Comparison of ENCODE assay signal across 1 cellular context in the genomic region with DNA sequence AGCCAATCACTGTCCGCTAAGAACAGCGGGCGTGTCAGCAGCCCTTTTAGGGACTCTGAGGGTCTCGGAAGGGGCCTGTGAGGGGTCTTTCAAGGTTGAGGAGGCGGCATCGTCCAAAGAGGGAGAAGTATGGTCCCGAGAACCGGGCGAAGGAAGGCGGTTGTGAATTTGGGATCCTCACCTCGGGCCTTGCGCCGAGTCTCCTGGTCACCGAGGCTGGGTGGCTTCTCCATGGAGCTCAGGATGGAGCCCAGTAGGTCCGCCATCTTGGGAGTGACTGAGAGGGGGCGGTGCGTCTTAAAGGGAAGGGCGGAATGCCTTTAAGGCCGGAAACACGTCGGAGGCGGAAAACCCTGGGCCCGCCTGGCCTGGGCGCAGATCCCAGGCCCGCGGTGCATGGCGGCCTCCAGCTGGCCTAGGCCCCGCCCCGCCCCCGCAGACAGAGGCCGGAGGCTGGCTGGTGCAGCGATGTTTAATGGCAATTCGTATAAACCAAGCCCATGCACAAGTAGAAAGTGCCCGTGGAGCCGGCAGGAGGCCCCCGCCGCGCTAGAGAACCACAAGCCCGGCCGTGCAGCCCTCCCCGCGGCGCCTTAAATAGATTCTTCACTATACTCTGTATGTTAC.
TF ChIP-seq lines count a peak whose summit lies in the region.

A gene with protein sequence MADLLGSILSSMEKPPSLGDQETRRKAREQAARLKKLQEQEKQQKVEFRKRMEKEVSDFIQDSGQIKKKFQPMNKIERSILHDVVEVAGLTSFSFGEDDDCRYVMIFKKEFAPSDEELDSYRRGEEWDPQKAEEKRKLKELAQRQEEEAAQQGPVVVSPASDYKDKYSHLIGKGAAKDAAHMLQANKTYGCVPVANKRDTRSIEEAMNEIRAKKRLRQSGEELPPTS (minus strand): TSS at position 279 of the 627 bp plus-strand sequence. CDS start 13 bp downstream, at position 266.

TF ChIP-seq in HepG2, 621 proteins besides CTCF, POLR2A, EP300 and RAD21 (continued from another document and continues in another):
- TF ChIP-seq, protein P1, sequence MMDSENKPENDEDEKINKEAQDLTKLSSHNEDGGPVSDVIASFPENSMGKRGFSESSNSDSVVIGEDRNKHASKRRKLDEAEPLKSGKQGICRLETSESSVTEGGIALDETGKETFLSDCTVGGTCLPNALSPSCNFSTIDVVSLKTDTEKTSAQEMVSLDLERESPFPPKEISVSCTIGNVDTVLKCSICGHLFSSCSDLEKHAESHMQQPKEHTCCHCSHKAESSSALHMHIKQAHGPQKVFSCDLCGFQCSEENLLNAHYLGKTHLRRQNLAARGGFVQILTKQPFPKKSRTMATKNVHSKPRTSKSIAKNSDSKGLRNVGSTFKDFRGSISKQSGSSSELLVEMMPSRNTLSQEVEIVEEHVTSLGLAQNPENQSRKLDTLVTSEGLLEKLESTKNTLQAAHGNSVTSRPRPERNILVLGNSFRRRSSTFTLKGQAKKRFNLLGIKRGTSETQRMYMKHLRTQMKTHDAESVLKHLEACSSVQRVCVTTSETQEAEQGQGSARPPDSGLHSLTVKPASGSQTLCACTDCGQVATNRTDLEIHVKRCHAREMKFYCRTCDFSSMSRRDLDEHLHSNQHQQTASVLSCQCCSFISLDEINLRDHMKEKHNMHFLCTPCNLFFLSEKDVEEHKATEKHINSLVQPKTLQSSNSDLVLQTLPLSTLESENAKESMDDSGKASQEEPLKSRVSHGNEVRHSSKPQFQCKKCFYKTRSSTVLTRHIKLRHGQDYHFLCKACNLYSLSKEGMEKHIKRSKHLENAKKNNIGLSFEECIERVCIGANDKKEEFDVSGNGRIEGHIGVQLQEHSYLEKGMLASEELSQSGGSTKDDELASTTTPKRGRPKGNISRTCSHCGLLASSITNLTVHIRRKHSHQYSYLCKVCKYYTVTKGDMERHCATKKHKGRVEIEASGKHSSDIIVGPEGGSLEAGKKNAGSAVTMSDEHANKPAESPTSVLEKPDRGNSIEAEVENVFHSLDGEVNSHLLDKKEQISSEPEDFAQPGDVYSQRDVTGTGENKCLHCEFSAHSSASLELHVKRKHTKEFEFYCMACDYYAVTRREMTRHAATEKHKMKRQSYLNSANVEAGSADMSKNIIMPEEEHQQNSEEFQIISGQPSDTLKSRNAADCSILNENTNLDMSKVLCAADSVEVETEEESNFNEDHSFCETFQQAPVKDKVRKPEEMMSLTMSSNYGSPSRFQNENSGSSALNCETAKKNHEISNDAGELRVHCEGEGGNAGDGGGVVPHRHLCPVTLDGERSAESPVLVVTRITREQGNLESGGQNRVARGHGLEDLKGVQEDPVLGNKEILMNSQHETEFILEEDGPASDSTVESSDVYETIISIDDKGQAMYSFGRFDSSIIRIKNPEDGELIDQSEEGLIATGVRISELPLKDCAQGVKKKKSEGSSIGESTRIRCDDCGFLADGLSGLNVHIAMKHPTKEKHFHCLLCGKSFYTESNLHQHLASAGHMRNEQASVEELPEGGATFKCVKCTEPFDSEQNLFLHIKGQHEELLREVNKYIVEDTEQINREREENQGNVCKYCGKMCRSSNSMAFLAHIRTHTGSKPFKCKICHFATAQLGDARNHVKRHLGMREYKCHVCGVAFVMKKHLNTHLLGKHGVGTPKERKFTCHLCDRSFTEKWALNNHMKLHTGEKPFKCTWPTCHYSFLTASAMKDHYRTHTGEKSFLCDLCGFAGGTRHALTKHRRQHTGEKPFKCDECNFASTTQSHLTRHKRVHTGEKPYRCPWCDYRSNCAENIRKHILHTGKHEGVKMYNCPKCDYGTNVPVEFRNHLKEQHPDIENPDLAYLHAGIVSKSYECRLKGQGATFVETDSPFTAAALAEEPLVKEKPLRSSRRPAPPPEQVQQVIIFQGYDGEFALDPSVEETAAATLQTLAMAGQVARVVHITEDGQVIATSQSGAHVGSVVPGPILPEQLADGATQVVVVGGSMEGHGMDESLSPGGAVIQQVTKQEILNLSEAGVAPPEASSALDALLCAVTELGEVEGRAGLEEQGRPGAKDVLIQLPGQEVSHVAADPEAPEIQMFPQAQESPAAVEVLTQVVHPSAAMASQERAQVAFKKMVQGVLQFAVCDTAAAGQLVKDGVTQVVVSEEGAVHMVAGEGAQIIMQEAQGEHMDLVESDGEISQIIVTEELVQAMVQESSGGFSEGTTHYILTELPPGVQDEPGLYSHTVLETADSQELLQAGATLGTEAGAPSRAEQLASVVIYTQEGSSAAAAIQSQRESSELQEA (CRISPR knock-in tag; IDR thresholded peaks at IDR 0.05; ENCODE audit: not compliant biosample characterization) = peak; percentile 23
- TF ChIP-seq ZNF777 (CRISPR knock-in tag; IDR thresholded peaks at IDR 0.05) = no peak
- peak; percentile 95 for TF ChIP-seq SPEN (CRISPR knock-in tag; IDR thresholded peaks at IDR 0.05; ENCODE audit: low read depth)
- TF ChIP-seq, protein P2, sequence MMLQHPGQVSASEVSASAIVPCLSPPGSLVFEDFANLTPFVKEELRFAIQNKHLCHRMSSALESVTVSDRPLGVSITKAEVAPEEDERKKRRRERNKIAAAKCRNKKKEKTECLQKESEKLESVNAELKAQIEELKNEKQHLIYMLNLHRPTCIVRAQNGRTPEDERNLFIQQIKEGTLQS (CRISPR knock-in tag; IDR thresholded peaks at IDR 0.05) = 0 out of 2 replicates have a peak, but pooled peaks have one; percentile 32
- TF ChIP-seq, protein P3, sequence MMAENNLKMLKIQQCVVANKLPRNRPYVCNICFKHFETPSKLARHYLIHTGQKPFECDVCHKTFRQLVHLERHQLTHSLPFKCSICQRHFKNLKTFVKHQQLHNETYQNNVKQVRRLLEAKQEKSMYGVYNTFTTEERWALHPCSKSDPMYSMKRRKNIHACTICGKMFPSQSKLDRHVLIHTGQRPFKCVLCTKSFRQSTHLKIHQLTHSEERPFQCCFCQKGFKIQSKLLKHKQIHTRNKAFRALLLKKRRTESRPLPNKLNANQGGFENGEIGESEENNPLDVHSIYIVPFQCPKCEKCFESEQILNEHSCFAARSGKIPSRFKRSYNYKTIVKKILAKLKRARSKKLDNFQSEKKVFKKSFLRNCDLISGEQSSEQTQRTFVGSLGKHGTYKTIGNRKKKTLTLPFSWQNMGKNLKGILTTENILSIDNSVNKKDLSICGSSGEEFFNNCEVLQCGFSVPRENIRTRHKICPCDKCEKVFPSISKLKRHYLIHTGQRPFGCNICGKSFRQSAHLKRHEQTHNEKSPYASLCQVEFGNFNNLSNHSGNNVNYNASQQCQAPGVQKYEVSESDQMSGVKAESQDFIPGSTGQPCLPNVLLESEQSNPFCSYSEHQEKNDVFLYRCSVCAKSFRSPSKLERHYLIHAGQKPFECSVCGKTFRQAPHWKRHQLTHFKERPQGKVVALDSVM (CRISPR knock-in tag; IDR thresholded peaks at IDR 0.05) = peak; percentile 88
- TF ChIP-seq MXD4 (CRISPR knock-in tag; IDR thresholded peaks at IDR 0.05) = no peak
- 0 out of 2 replicates have a peak, but pooled peaks have one; percentile 3 for TF ChIP-seq ELF1 (CRISPR knock-in tag; IDR thresholded peaks at IDR 0.05)
- TF ChIP-seq, protein P4, sequence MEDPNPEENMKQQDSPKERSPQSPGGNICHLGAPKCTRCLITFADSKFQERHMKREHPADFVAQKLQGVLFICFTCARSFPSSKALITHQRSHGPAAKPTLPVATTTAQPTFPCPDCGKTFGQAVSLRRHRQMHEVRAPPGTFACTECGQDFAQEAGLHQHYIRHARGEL (CRISPR knock-in tag; IDR thresholded peaks at IDR 0.05) = no peak
- no peak for TF ChIP-seq RORA (CRISPR knock-in tag; IDR thresholded peaks at IDR 0.05)
- TF ChIP-seq, protein P5, sequence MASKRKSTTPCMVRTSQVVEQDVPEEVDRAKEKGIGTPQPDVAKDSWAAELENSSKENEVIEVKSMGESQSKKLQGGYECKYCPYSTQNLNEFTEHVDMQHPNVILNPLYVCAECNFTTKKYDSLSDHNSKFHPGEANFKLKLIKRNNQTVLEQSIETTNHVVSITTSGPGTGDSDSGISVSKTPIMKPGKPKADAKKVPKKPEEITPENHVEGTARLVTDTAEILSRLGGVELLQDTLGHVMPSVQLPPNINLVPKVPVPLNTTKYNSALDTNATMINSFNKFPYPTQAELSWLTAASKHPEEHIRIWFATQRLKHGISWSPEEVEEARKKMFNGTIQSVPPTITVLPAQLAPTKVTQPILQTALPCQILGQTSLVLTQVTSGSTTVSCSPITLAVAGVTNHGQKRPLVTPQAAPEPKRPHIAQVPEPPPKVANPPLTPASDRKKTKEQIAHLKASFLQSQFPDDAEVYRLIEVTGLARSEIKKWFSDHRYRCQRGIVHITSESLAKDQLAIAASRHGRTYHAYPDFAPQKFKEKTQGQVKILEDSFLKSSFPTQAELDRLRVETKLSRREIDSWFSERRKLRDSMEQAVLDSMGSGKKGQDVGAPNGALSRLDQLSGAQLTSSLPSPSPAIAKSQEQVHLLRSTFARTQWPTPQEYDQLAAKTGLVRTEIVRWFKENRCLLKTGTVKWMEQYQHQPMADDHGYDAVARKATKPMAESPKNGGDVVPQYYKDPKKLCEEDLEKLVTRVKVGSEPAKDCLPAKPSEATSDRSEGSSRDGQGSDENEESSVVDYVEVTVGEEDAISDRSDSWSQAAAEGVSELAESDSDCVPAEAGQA (IDR thresholded peaks at IDR 0.05; ENCODE audit: low read depth) = peak; percentile 84; the same call in 1 of the 2 replicates
- TF ChIP-seq, protein P5 (CRISPR knock-in tag; IDR thresholded peaks at IDR 0.05; ENCODE audit: borderline replicate concordance) = no peak; the same call in 1 of the 2 replicates
- no peak for TF ChIP-seq JARID2 (CRISPR knock-in tag; IDR thresholded peaks at IDR 0.05; ENCODE audit: insufficient replicate concordance)
- peak; percentile 62 for TF ChIP-seq TBX2 (CRISPR knock-in tag; IDR thresholded peaks at IDR 0.05; ENCODE audit: borderline replicate concordance)
- no peak for TF ChIP-seq ZNF292 (CRISPR knock-in tag; IDR thresholded peaks at IDR 0.05; ENCODE audit: borderline replicate concordance, low read depth)
- TF ChIP-seq HOXA5 (CRISPR knock-in tag; IDR thresholded peaks at IDR 0.05) = 0 out of 2 replicates have a peak, but pooled peaks have one; percentile 16
- no peak for TF ChIP-seq ZNF773 (CRISPR knock-in tag; IDR thresholded peaks at IDR 0.05; ENCODE audit: borderline replicate concordance)
- no peak for TF ChIP-seq SMARCC2 (IDR thresholded peaks at IDR 0.05)
- no peak for TF ChIP-seq CCAR2 (optimal IDR thresholded peaks at IDR 0.05; ENCODE audit: low read depth, low read length)
- TF ChIP-seq DR1 (CRISPR knock-in tag; IDR thresholded peaks at IDR 0.05) = peak; percentile 47; the same call in 1 of the 2 replicates
- no peak for TF ChIP-seq ZNF234 (CRISPR knock-in tag; conservative IDR thresholded peaks at IDR 0.05)
- TF ChIP-seq HOXA9 (CRISPR knock-in tag; IDR thresholded peaks at IDR 0.05; ENCODE audit: borderline replicate concordance) = no peak
- peak; percentile 85 for TF ChIP-seq POLR2G (IDR thresholded peaks at IDR 0.05; ENCODE audit: low read depth, low read length)
- TF ChIP-seq, protein P6, sequence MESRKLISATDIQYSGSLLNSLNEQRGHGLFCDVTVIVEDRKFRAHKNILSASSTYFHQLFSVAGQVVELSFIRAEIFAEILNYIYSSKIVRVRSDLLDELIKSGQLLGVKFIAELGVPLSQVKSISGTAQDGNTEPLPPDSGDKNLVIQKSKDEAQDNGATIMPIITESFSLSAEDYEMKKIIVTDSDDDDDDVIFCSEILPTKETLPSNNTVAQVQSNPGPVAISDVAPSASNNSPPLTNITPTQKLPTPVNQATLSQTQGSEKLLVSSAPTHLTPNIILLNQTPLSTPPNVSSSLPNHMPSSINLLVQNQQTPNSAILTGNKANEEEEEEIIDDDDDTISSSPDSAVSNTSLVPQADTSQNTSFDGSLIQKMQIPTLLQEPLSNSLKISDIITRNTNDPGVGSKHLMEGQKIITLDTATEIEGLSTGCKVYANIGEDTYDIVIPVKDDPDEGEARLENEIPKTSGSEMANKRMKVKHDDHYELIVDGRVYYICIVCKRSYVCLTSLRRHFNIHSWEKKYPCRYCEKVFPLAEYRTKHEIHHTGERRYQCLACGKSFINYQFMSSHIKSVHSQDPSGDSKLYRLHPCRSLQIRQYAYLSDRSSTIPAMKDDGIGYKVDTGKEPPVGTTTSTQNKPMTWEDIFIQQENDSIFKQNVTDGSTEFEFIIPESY (CRISPR knock-in tag; IDR thresholded peaks at IDR 0.05) = no peak
- TF ChIP-seq ZSCAN31 (CRISPR knock-in tag; IDR thresholded peaks at IDR 0.05; ENCODE audit: low read depth) = peak; percentile 29; the same call in 1 of the 2 replicates
- no peak for TF ChIP-seq ZKSCAN5 (CRISPR knock-in tag; IDR thresholded peaks at IDR 0.05)
- peak; percentile 60; the same call in 1 of the 2 replicates for TF ChIP-seq KLF6 (CRISPR knock-in tag; IDR thresholded peaks at IDR 0.05)
- no peak; the same call in 1 of the 2 replicates for TF ChIP-seq ZNF224 (CRISPR knock-in tag; IDR thresholded peaks at IDR 0.05)
- TF ChIP-seq ATAD3A (CRISPR knock-in tag; IDR thresholded peaks at IDR 0.05) = no peak
- TF ChIP-seq ZNF563 (CRISPR knock-in tag; IDR thresholded peaks at IDR 0.05) = no peak
- TF ChIP-seq PRMT3 (CRISPR knock-in tag; IDR thresholded peaks at IDR 0.05; ENCODE audit: borderline replicate concordance, low read depth) = 0 out of 2 replicates have a peak, but pooled peaks have one; percentile 45
- TF ChIP-seq, protein P7, sequence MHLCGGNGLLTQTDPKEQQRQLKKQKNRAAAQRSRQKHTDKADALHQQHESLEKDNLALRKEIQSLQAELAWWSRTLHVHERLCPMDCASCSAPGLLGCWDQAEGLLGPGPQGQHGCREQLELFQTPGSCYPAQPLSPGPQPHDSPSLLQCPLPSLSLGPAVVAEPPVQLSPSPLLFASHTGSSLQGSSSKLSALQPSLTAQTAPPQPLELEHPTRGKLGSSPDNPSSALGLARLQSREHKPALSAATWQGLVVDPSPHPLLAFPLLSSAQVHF (CRISPR knock-in tag; IDR thresholded peaks at IDR 0.05) = no peak
- TF ChIP-seq ZSCAN9 (CRISPR knock-in tag; IDR thresholded peaks at IDR 0.05; ENCODE audit: borderline replicate concordance) = 0 out of 2 replicates have a peak, but pooled peaks have one; percentile 19
- peak; percentile 56; the same call in 1 of the 2 replicates for TF ChIP-seq SP5 (CRISPR knock-in tag; IDR thresholded peaks at IDR 0.05; ENCODE audit: borderline replicate concordance, low read depth)
- TF ChIP-seq, protein P8, sequence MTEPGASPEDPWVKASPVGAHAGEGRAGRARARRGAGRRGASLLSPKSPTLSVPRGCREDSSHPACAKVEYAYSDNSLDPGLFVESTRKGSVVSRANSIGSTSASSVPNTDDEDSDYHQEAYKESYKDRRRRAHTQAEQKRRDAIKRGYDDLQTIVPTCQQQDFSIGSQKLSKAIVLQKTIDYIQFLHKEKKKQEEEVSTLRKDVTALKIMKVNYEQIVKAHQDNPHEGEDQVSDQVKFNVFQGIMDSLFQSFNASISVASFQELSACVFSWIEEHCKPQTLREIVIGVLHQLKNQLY (CRISPR knock-in tag; IDR thresholded peaks at IDR 0.05) = 0 out of 2 replicates have a peak, but pooled peaks have one; percentile 10
